Comparison of ENCODE assay signal across 21 cellular contexts in genomic region chr5:125120012-125120411, GRCh38.
"Had no signal": no experiment of that assay in that cellular context is flagged by ENCODE, and none has a peak within 500 bp of the region (broad histone marks: within the 10 kb centered on the region; RNA-seq: fewer than 3 reads in every experiment).

No MANE protein-coding gene starts in this region.

- H3K4me3 ChIP-seq: SJSA1, SK-N-MC had no signal

- H3K27ac ChIP-seq: SJSA1, SK-N-MC had no signal

- H3K27me3 ChIP-seq: SJSA1 had no signal

- DNase-seq: KBM-7, MV-4-11, NCI-H1048, NCI-H1105, NCI-H1417, NCI-H1436 treated with DMSO at 0.1 percent for 48 hours, NCI-H1694, NCI-H187 treated with DMSO at 0.1 percent for 48 hours, NCI-H2029 treated with DMSO at 0.1 percent for 48 hours, NCI-H2171 treated with DMSO at 0.1 percent for 48 hours, NCI-H226, NCI-H446, NCI-H510A, NCI-H524 treated with DMSO at 0.1 percent for 48 hours, NCI-H69, NCI-H774, Right ventricle myocardium superior, RPMI8226, SIG-M5 had no signal

- H3K36me3 ChIP-seq: SJSA1 had no signal

- H3K9me3 ChIP-seq: SJSA1 had no signal
